2 cellular contexts compared by ENCODE assay signal in the genomic region with DNA sequence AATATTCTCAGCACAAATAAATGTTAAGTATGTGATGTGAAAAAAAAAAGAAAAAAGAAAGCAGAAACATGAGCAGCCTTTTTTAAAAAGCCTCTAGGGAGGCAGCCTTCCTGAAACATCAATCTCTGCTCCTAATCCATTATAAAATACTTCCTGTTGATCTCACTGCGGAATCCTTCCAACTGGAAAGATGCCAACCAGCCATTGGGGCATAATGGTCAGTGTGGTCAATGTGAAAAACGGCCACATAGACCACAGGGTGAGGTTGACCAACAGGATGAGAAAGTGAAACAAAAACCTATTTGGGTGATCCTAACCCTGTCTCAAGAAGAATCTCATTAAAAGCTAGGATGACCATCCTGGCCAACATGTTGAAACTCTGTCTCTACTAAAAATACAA.
TF ChIP-seq lines count a peak whose summit lies in the region.

No MANE protein-coding gene starts in this region.

TF ChIP-seq in endothelial cell of umbilical vein, 7 proteins besides CTCF, POLR2A, EP300 and RAD21:
- TF ChIP-seq JUN (IDR thresholded peaks at IDR 0.05; ENCODE audit: borderline replicate concordance, insufficient read depth, insufficient read length, low read depth) (peak; percentile 50), EZH2 (IDR thresholded peaks at IDR 0.05; ENCODE audit: borderline replicate concordance, low read depth, low read length, severe bottlenecking) (no peak), GATA2 (IDR thresholded peaks at IDR 0.05; ENCODE audit: insufficient read depth, insufficient read length, low read depth, low read length) (peak; percentile 56), MYC (IDR thresholded peaks at IDR 0.05; ENCODE audit: low read depth, low read length) (no peak), POLR2AphosphoS5 (IDR thresholded peaks at IDR 0.05; ENCODE audit: insufficient read depth, low read depth, low read length) (peak; percentile 59), FOS (IDR thresholded peaks at IDR 0.05; ENCODE audit: borderline replicate concordance, insufficient read depth, low read length) (peak; percentile 23)
TF ChIP-seq in endothelial cell of umbilical vein: peak in this region for 4.

TF ChIP-seq in WTC11, 78 proteins besides CTCF, POLR2A, EP300 and RAD21:
- TF ChIP-seq, protein P1, sequence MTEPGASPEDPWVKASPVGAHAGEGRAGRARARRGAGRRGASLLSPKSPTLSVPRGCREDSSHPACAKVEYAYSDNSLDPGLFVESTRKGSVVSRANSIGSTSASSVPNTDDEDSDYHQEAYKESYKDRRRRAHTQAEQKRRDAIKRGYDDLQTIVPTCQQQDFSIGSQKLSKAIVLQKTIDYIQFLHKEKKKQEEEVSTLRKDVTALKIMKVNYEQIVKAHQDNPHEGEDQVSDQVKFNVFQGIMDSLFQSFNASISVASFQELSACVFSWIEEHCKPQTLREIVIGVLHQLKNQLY (CRISPR knock-in tag; IDR thresholded peaks at IDR 0.05): no peak
- TF ChIP-seq IRF2 (CRISPR knock-in tag; IDR thresholded peaks at IDR 0.05; ENCODE audit: borderline replicate concordance, low read depth): no peak
- TF ChIP-seq GABPB1 (CRISPR knock-in tag; IDR thresholded peaks at IDR 0.05): no peak
- no peak for TF ChIP-seq FOXP4 (CRISPR knock-in tag; IDR thresholded peaks at IDR 0.05)
- TF ChIP-seq KAT7 (CRISPR knock-in tag; IDR thresholded peaks at IDR 0.05; ENCODE audit: borderline replicate concordance): no peak
- no peak for TF ChIP-seq USF1 (CRISPR knock-in tag; IDR thresholded peaks at IDR 0.05)
- TF ChIP-seq TEAD4 (CRISPR knock-in tag; IDR thresholded peaks at IDR 0.05): no peak
- TF ChIP-seq FOXJ3 (CRISPR knock-in tag; IDR thresholded peaks at IDR 0.05; ENCODE audit: borderline replicate concordance): no peak
- no peak for TF ChIP-seq TEAD1 (CRISPR knock-in tag; IDR thresholded peaks at IDR 0.05)
- TF ChIP-seq ETV6 (CRISPR knock-in tag; IDR thresholded peaks at IDR 0.05): no peak
- TF ChIP-seq, protein P2, sequence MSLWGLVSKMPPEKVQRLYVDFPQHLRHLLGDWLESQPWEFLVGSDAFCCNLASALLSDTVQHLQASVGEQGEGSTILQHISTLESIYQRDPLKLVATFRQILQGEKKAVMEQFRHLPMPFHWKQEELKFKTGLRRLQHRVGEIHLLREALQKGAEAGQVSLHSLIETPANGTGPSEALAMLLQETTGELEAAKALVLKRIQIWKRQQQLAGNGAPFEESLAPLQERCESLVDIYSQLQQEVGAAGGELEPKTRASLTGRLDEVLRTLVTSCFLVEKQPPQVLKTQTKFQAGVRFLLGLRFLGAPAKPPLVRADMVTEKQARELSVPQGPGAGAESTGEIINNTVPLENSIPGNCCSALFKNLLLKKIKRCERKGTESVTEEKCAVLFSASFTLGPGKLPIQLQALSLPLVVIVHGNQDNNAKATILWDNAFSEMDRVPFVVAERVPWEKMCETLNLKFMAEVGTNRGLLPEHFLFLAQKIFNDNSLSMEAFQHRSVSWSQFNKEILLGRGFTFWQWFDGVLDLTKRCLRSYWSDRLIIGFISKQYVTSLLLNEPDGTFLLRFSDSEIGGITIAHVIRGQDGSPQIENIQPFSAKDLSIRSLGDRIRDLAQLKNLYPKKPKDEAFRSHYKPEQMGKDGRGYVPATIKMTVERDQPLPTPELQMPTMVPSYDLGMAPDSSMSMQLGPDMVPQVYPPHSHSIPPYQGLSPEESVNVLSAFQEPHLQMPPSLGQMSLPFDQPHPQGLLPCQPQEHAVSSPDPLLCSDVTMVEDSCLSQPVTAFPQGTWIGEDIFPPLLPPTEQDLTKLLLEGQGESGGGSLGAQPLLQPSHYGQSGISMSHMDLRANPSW (CRISPR knock-in tag; conservative IDR thresholded peaks at IDR 0.05; ENCODE audit: low read depth): no peak
- no peak for TF ChIP-seq TCF7 (CRISPR knock-in tag; IDR thresholded peaks at IDR 0.05; ENCODE audit: low read depth)
- TF ChIP-seq, protein P3, sequence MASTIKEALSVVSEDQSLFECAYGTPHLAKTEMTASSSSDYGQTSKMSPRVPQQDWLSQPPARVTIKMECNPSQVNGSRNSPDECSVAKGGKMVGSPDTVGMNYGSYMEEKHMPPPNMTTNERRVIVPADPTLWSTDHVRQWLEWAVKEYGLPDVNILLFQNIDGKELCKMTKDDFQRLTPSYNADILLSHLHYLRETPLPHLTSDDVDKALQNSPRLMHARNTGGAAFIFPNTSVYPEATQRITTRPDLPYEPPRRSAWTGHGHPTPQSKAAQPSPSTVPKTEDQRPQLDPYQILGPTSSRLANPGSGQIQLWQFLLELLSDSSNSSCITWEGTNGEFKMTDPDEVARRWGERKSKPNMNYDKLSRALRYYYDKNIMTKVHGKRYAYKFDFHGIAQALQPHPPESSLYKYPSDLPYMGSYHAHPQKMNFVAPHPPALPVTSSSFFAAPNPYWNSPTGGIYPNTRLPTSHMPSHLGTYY (CRISPR knock-in tag; IDR thresholded peaks at IDR 0.05): no peak
